Comparison of ENCODE assay signal across 19 cellular contexts in genomic region chr11:89321401-89321800, GRCh38.
"Had no signal": no experiment of that assay in that cellular context is flagged by ENCODE, and none has a peak within 500 bp of the region (broad histone marks: within the 10 kb centered on the region; RNA-seq: fewer than 3 reads in every experiment).

No MANE protein-coding gene starts in this region.

- ATAC-seq: left cardiac atrium; lower lobe of right lung; mucosa of descending colon; naive thymus-derived CD8-positive, alpha-beta T cell; right lobe of liver; stimulated activated effector memory CD8-positive, alpha-beta T cell treated with anti-CD3 and anti-CD28 coated beads, Interleukin-12 subunit alpha, Interleukin-12 subunit beta, amount 100 ng/mL, for 72 hours had no signal

- DNase-seq: cortex of kidney; effector memory CD4-positive, alpha-beta T cell; immature natural killer cell; left cardiac atrium; left ventricle myocardium inferior; lower lobe of right lung; mucosa of descending colon; naive thymus-derived CD8-positive, alpha-beta T cell; ovary; right lobe of liver; stimulated activated CD4-positive, alpha-beta T cell treated with anti-CD3 and anti-CD28 coated beads, Interleukin-4, amount 100 ng/mL, for 1 hour; stimulated activated CD8-positive, alpha-beta memory T cell treated with anti-CD3 and anti-CD28 coated beads, Interleukin-4, amount 100 ng/mL, for 48 hours; tibial artery; uterus had no signal

- H3K27me3 ChIP-seq: ovary, right lobe of liver, tibial artery, upper lobe of left lung, uterus had no signal

- H3K36me3 ChIP-seq: left ventricle myocardium inferior, lower lobe of right lung, ovary, right lobe of liver, upper lobe of left lung, uterus had no signal

- H3K9me3 Mint-ChIP-seq: central memory CD8-positive, alpha-beta T cell had no signal

- H3K4me1 ChIP-seq: left ventricle myocardium inferior, lower lobe of right lung, right lobe of liver, tibial artery, upper lobe of left lung, uterus had no signal

- H3K27me3 Mint-ChIP-seq: central memory CD8-positive, alpha-beta T cell; naive thymus-derived CD8-positive, alpha-beta T cell; progenitor cell of endocrine pancreas; stimulated activated naive CD8-positive, alpha-beta T cell treated with anti-CD3 and anti-CD28 coated beads, Interleukin-15, Interleukin-2, amounts not matched to agents 100 ng/mL and 50 ng/mL, for 24 hours had no signal

- H3K9me3 ChIP-seq: left ventricle myocardium inferior, lower lobe of right lung, mucosa of descending colon, ovary, right lobe of liver, upper lobe of left lung, uterus had no signal

- H3K27ac ChIP-seq: left ventricle myocardium inferior, lower lobe of right lung, ovary, right lobe of liver, tibial artery, upper lobe of left lung, uterus had no signal

- H3K4me3 Mint-ChIP-seq: central memory CD8-positive, alpha-beta T cell; immature natural killer cell; naive thymus-derived CD8-positive, alpha-beta T cell; stimulated activated effector memory CD8-positive, alpha-beta T cell treated with anti-CD3 and anti-CD28 coated beads, Interleukin-12 subunit alpha, Interleukin-12 subunit beta, amount 100 ng/mL, for 72 hours; stimulated activated naive CD8-positive, alpha-beta T cell treated with anti-CD3 and anti-CD28 coated beads, Interleukin-15, Interleukin-2, amounts not matched to agents 100 ng/mL and 50 ng/mL, for 24 hours had no signal

- H3K4me1 Mint-ChIP-seq: central memory CD8-positive, alpha-beta T cell; immature natural killer cell; naive thymus-derived CD8-positive, alpha-beta T cell; stimulated activated effector memory CD8-positive, alpha-beta T cell treated with anti-CD3 and anti-CD28 coated beads, Interleukin-12 subunit alpha, Interleukin-12 subunit beta, amount 100 ng/mL, for 72 hours had no signal

- H3K27ac Mint-ChIP-seq: immature natural killer cell; naive thymus-derived CD8-positive, alpha-beta T cell; progenitor cell of endocrine pancreas; stimulated activated effector memory CD8-positive, alpha-beta T cell treated with anti-CD3 and anti-CD28 coated beads, Interleukin-12 subunit alpha, Interleukin-12 subunit beta, amount 100 ng/mL, for 72 hours; stimulated activated naive CD8-positive, alpha-beta T cell treated with anti-CD3 and anti-CD28 coated beads, Interleukin-15, Interleukin-2, amounts not matched to agents 100 ng/mL and 50 ng/mL, for 24 hours had no signal

- H3K4me3 ChIP-seq: left ventricle myocardium inferior, lower lobe of right lung, mucosa of descending colon, ovary, right lobe of liver, tibial artery, upper lobe of left lung, uterus had no signal

- H3K36me3 Mint-ChIP-seq: naive thymus-derived CD8-positive, alpha-beta T cell; stimulated activated effector memory CD8-positive, alpha-beta T cell treated with anti-CD3 and anti-CD28 coated beads, Interleukin-12 subunit alpha, Interleukin-12 subunit beta, amount 100 ng/mL, for 72 hours had no signal
